Comparison of ENCODE assay signal across 10 cellular contexts in genomic region chr4:26048378-26048882, GRCh38.
DNase-seq lines count a peak whose midpoint lies in the region; ATAC-seq and TF ChIP-seq lines count a peak whose summit lies in the region.
"Had no signal": no experiment of that assay in that cellular context is flagged by ENCODE, and none has a peak within 500 bp of the region (broad histone marks: within the 10 kb centered on the region; RNA-seq: fewer than 3 reads in every experiment).

No MANE protein-coding gene starts in this region.

- H2BK12ac ChIP-seq in H9 (ENCODE audit: insufficient read length, low read depth, low read length), result no peak overlapping the region

- H3K9me3 Mint-ChIP-seq in H9, result peaks cover 3% of the 10 kb centered on the region in 2 experiments; a peak in 4 of 5 replicates

- no CpG with 5 or more reads among the region's 12 CpGs for WGBS in H9 (ENCODE audit: extremely low coverage, insufficient read length, low lambda C conversion rate)
- WGBS in lower leg skin, 2 donors, result 32 to 52% methylated on average over 12 of the region's 12 CpGs
- WGBS in stomach, 5 donors, result 51 to 75% (median 59%) methylated on average over 12 of the region's 12 CpGs

- H3K27me3 ChIP-seq in H9 (ENCODE audit: insufficient read depth, low read length) (no peaks in the 10 kb centered on the region), colonic mucosa (no peaks in the 10 kb centered on the region), stomach (no peaks in the 10 kb centered on the region), WERI-Rb-1 (ENCODE audit: insufficient read depth, low read depth, severe bottlenecking) (no peaks in the 10 kb centered on the region)

- no peaks in the 10 kb centered on the region for H3K79me1 ChIP-seq in H9 (ENCODE audit: insufficient read depth, low read depth, low read length, poor library complexity, severe bottlenecking)

- no peaks in the 10 kb centered on the region for H3K36me3 ChIP-seq in colonic mucosa
- no peaks in the 10 kb centered on the region for H3K36me3 ChIP-seq in stomach
- no peaks in the 10 kb centered on the region for H3K36me3 ChIP-seq in WERI-Rb-1

- H3K9me3 ChIP-seq in H9 (ENCODE audit: control insufficient read depth, low read depth, low read length), result no peaks in the 10 kb centered on the region
- H3K9me3 ChIP-seq in colonic mucosa, result no peaks in the 10 kb centered on the region
- H3K9me3 ChIP-seq in stomach, result no peaks in the 10 kb centered on the region
- H3K9me3 ChIP-seq in WERI-Rb-1 (ENCODE audit: severe bottlenecking), result no peaks in the 10 kb centered on the region

- no peak overlapping the region for H3K14ac ChIP-seq in H9 (ENCODE audit: insufficient read depth, low read length)

- H3K79me2 ChIP-seq in H9 (ENCODE audit: insufficient read depth, low read length), result no peaks in the 10 kb centered on the region

- no peak overlapping the region for H3K27ac ChIP-seq in H9 (ENCODE audit: insufficient read length, low read depth, low read length)
- peak overlapping the region; percentile 58 for H3K27ac ChIP-seq in colonic mucosa
- peak overlapping the region; percentile 34 to 89 (median 78) for H3K27ac ChIP-seq in stomach
- H3K27ac ChIP-seq in WERI-Rb-1, result no peak overlapping the region

- no peak for ATAC-seq in GM18502 (IDR thresholded peaks at IDR 0.05; ENCODE audit: poor library complexity, unreplicated experiment)
- ATAC-seq: activated CD4-positive, alpha-beta T cell treated with anti-CD3 and anti-CD28 coated beads for 36 hours had no signal

- no peak overlapping the region for H3K4me3 Mint-ChIP-seq in H9
- H3K4me3 Mint-ChIP-seq: activated CD4-positive, alpha-beta T cell treated with anti-CD3 and anti-CD28 coated beads for 36 hours had no signal

- H3K9ac ChIP-seq in H9 (ENCODE audit: extremely low read depth, insufficient read length, low read length) (no peak overlapping the region), colonic mucosa (ENCODE audit: low read depth in 2 of 2, low read length in 2 of 2) (no peak overlapping the region)

- H3K4me3 ChIP-seq in colonic mucosa (no peak overlapping the region), lower leg skin (ENCODE audit: low read depth, poor library complexity, severe bottlenecking) (no peak overlapping the region), stomach (no peak overlapping the region), WERI-Rb-1 (ENCODE audit: low read depth, low read length) (no peak overlapping the region)

- H3K23ac ChIP-seq in H9 (ENCODE audit: insufficient read length, low read depth, low read length), result no peak overlapping the region

- no peaks in the 10 kb centered on the region for H3K23me2 ChIP-seq in H9 (ENCODE audit: insufficient read length, low read depth, low read length, poor library complexity, severe bottlenecking)

- H4K91ac ChIP-seq in H9 (ENCODE audit: insufficient read length, low read depth, low read length), result no peak overlapping the region

- H3K4me1 Mint-ChIP-seq in H9, result peaks cover 22 to 25% of the 10 kb centered on the region in 2 experiments

- no peak overlapping the region for H3K18ac ChIP-seq in H9 (ENCODE audit: insufficient read length, low read depth, low read length)

- H3T11ph ChIP-seq in H9 (ENCODE audit: low read length), result no peak overlapping the region

- H3K4me2 ChIP-seq in H9 (ENCODE audit: insufficient read depth, insufficient read length, low read length), result no peak overlapping the region

- H2BK5ac ChIP-seq in H9 (ENCODE audit: insufficient read length, low read length), result no peak overlapping the region

- TF ChIP-seq EP300 in stomach (IDR thresholded peaks at IDR 0.05), result peak; percentile 39

- H4K8ac ChIP-seq in H9 (replicated peaks; ENCODE audit: insufficient read length, low read depth, low read length), result no peak overlapping the region

- no peak for TF ChIP-seq CTCF in H9 (conservative IDR thresholded peaks at IDR 0.05)
- no peak for TF ChIP-seq CTCF in colonic mucosa (IDR thresholded peaks at IDR 0.05)
- no peak for TF ChIP-seq CTCF in lower leg skin (IDR thresholded peaks at IDR 0.05)
- TF ChIP-seq CTCF in stomach (IDR thresholded peaks at IDR 0.05), result no peak
- TF ChIP-seq CTCF in WERI-Rb-1 (IDR thresholded peaks at IDR 0.05; ENCODE audit: low read depth, low read length), result no peak

- no peak overlapping the region for H2AK5ac ChIP-seq in H9 (ENCODE audit: insufficient read length, low read length)

- no peak overlapping the region for H2BK15ac ChIP-seq in H9 (ENCODE audit: low read depth, low read length)

- 0 out of 7 replicates have a peak overlapping the region, but pooled peaks of 1 of the 3 experiments have one; percentile 46 for H3K27ac Mint-ChIP-seq in H9
- H3K27ac Mint-ChIP-seq: activated CD4-positive, alpha-beta T cell treated with anti-CD3 and anti-CD28 coated beads for 36 hours had no signal

- no peaks in the 10 kb centered on the region for H4K20me1 ChIP-seq in H9 (ENCODE audit: control insufficient read depth, insufficient read depth, insufficient read length)

- TF ChIP-seq POLR2A in lower leg skin (IDR thresholded peaks at IDR 0.05) (no peak), stomach (IDR thresholded peaks at IDR 0.05) (no peak)

- peaks cover 16% of the 10 kb centered on the region for H3K27me3 Mint-ChIP-seq in H9 (ENCODE audit: low read depth)

- H4K5ac ChIP-seq in H9 (ENCODE audit: insufficient read length, low read depth, low read length), result no peak overlapping the region

- intact Hi-C loops in colonic mucosa (cut with DNase I) (no loop called here), lower leg skin (cut with DNase I; ENCODE audit: low total_unique reads) (no loop called here), stomach (cut with DNase I; ENCODE audit: low total_unique reads) (no loop called here)

- no peak for DNase-seq in H9
- DNase-seq in colonic mucosa, result peak; percentile 40
- peak; percentile 69 to 92 for DNase-seq in lower leg skin (ENCODE audit: low spot score in 2 of 2)
- DNase-seq in stomach, result no peak
- no peak for DNase-seq in NCI-H2107 treated with DMSO at 0.1 percent for 48 hours (lab: John Stamatoyannopoulos, UW; ENCODE audit: unreplicated experiment)
- DNase-seq in NCI-H524 (lab: John Stamatoyannopoulos, UW), result no peak
- DNase-seq in WERI-Rb-1, result no peak
- DNase-seq: activated CD4-positive, alpha-beta T cell treated with anti-CD3 and anti-CD28 coated beads for 36 hours; central memory CD4-positive, alpha-beta T cell had no signal

- H3K4me1 ChIP-seq in H9 (ENCODE audit: insufficient read depth, low read length), result no peaks in the 10 kb centered on the region
- no peaks in the 10 kb centered on the region for H3K4me1 ChIP-seq in colonic mucosa
- peaks cover 6 to 26% (median 13%) of the 10 kb centered on the region in 4 donors for H3K4me1 ChIP-seq in stomach

- peaks cover 0 to 5% (median 3%) of the 10 kb centered on the region in 3 experiments; a peak in 3 of 7 replicates for H3K36me3 Mint-ChIP-seq in H9 (ENCODE audit: insufficient read depth in 1 of 3, low read depth in 3 of 3)

- no peak overlapping the region for H2BK120ac ChIP-seq in H9 (ENCODE audit: low read depth, low read length, poor library complexity, severe bottlenecking)

- no peak overlapping the region for H3K56ac ChIP-seq in H9 (ENCODE audit: insufficient read length, low read depth, low read length)

- H2BK20ac ChIP-seq in H9 (ENCODE audit: low read depth, low read length, poor library complexity, severe bottlenecking), result no peak overlapping the region

- H3K4ac ChIP-seq in H9 (ENCODE audit: low read depth, low read length), result no peak overlapping the region

- peak overlapping the region; percentile 44 for H2AFZ ChIP-seq in H9 (ENCODE audit: low read length)

Comparison
In these comparisons a context has a peak if more than half of its experiments do, and no peak if none do; other contexts are left out.
1. DNase-seq: peak in colonic mucosa (single experiment) and lower leg skin (2 of 2); none in H9 (single experiment), stomach (single experiment), NCI-H2107 treated with DMSO at 0.1 percent for 48 hours (single experiment), NCI-H524 (0 of 2) and WERI-Rb-1 (single experiment).
2. H3K27ac ChIP-seq: peak in colonic mucosa (single experiment) and stomach (5 of 5); none in H9 (single experiment) and WERI-Rb-1 (single experiment).